ENCODE assay signal across 24 cellular contexts in the genomic region with DNA sequence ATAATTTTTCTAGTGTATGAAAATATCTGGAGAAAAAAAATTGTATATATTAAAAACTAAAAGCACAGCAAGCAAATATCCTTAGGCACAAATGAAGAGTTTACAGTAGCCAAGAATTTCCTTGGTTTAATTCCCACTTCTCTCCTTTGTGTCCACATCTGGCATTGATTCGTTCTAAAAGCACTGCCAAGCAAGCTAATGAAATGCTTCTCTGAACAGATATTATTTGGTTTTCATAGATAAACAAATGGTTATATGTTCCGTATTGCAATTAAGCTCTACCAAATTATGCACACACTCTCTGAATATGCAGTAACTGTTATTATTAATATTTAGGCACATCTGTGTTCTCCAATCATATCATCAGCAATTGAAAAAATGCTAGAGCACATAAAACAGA.
"Had no signal": no experiment of that assay in that cellular context is flagged by ENCODE, and none has a peak within 500 bp of the region (broad histone marks: within the 10 kb centered on the region; RNA-seq: fewer than 3 reads in every experiment).

No MANE protein-coding gene starts in this region.

- H3K9me3 ChIP-seq: esophagus muscularis mucosa, left ventricle myocardium inferior, lower lobe of right lung, psoas muscle, right lobe of liver, tibial artery, upper lobe of left lung, uterus had no signal

- H2AFZ ChIP-seq: hepatocyte had no signal

- H3K79me2 ChIP-seq: hepatocyte had no signal

- H3K27ac ChIP-seq: dorsolateral prefrontal cortex, epithelial cell of prostate, esophagus muscularis mucosa, hepatocyte, left ventricle myocardium inferior, lower lobe of right lung, psoas muscle, right lobe of liver, tibial artery, upper lobe of left lung, uterus had no signal

- ATAC-seq: left cardiac atrium; lower lobe of right lung; natural killer cell treated with Interleukin-12 subunit alpha and Interleukin-12 subunit beta and Interleukin-15 and Interleukin-18, amount 100 ng/mL, for 72 hours; psoas muscle; right lobe of liver; stimulated activated memory B cell treated with anti-CD40 and anti-IgM and Interleukin-4, amounts not matched to agents 10 μg/mL and 1 μg/mL and 100 μg/mL, for 72 hours had no signal

- H3K27me3 ChIP-seq: dorsolateral prefrontal cortex, esophagus muscularis mucosa, hepatocyte, right lobe of liver, tibial artery, upper lobe of left lung, uterus had no signal

- H3K4me1 ChIP-seq: esophagus muscularis mucosa, left ventricle myocardium inferior, lower lobe of right lung, psoas muscle, right lobe of liver, tibial artery, upper lobe of left lung, uterus had no signal

- H3K4me2 ChIP-seq: hepatocyte had no signal

- DNase-seq: cortex of kidney; dorsolateral prefrontal cortex; effector memory CD4-positive, alpha-beta T cell; foreskin melanocyte; head of caudate nucleus; kidney; left cardiac atrium; left ventricle myocardium inferior; lower lobe of right lung; mesenchymal stem cell; midbrain; psoas muscle; retina; right lobe of liver; stimulated activated CD4-positive, alpha-beta T cell treated with anti-CD3 and anti-CD28 coated beads, Interleukin-1b, Interleukin-23, amount 100 ng/mL, for 48 hours; stimulated activated CD4-positive, alpha-beta T cell treated with anti-CD3 and anti-CD28 coated beads, Interleukin-4, amount 100 ng/mL, for 24 hours; tibial artery; upper lobe of left lung; uterus had no signal

- H3K36me3 ChIP-seq: esophagus muscularis mucosa, left ventricle myocardium inferior, lower lobe of right lung, right lobe of liver, tibial artery, upper lobe of left lung, uterus had no signal

- H3K4me3 ChIP-seq: esophagus muscularis mucosa, hepatocyte, left ventricle myocardium inferior, lower lobe of right lung, psoas muscle, right lobe of liver, tibial artery, upper lobe of left lung, uterus had no signal
